27 cellular contexts compared by ENCODE assay signal in genomic region chr15:57824186-57824585, GRCh38.
"Had no signal": no experiment of that assay in that cellular context is flagged by ENCODE, and none has a peak within 500 bp of the region (broad histone marks: within the 10 kb centered on the region; RNA-seq: fewer than 3 reads in every experiment).

No MANE protein-coding gene starts in this region.

- H3K27ac Mint-ChIP-seq: activated CD4-positive, alpha-beta T cell treated with anti-CD3 and anti-CD28 coated beads, Interleukin-2, amount 10 ng/mL, durations not matched to agents 24 days and 14 days; activated naive CD8-positive, alpha-beta T cell treated with anti-CD3 and anti-CD28 coated beads, Interleukin-2, amount 10 ng/mL, durations not matched to agents 7 days and 5 days; T-helper 1 cell treated with Interleukin-12 subunit alpha and Interleukin-12 subunit beta and Interleukin-4 antibody, amounts not matched to agents 30 μg/mL and 1 μg/mL, for 36 hours had no signal

- H3K4me3 Mint-ChIP-seq: activated CD4-positive, alpha-beta T cell treated with anti-CD3 and anti-CD28 coated beads, Interleukin-2, amount 10 ng/mL, durations not matched to agents 24 days and 14 days; activated naive CD8-positive, alpha-beta T cell treated with anti-CD3 and anti-CD28 coated beads, Interleukin-2, amount 10 ng/mL, durations not matched to agents 7 days and 5 days; central memory CD8-positive, alpha-beta T cell; T-helper 1 cell treated with Interleukin-12 subunit alpha and Interleukin-12 subunit beta and Interleukin-4 antibody, amounts not matched to agents 30 μg/mL and 1 μg/mL, for 36 hours had no signal

- H3K9me3 Mint-ChIP-seq: activated CD4-positive, alpha-beta T cell treated with anti-CD3 and anti-CD28 coated beads, Interleukin-2, amount 10 ng/mL, durations not matched to agents 24 days and 14 days; activated naive CD8-positive, alpha-beta T cell treated with anti-CD3 and anti-CD28 coated beads, Interleukin-2, amount 10 ng/mL, durations not matched to agents 7 days and 5 days; central memory CD8-positive, alpha-beta T cell; T-helper 1 cell treated with Interleukin-12 subunit alpha and Interleukin-12 subunit beta and Interleukin-4 antibody, amounts not matched to agents 30 μg/mL and 1 μg/mL, for 36 hours had no signal

- H3K27me3 ChIP-seq: breast epithelium, Peyer's patch had no signal

- H3K4me3 ChIP-seq: breast epithelium, Peyer's patch, SJSA1 had no signal

- H3K27ac ChIP-seq: breast epithelium, Peyer's patch, RWPE1, SJSA1 had no signal

- H3K4me1 Mint-ChIP-seq: central memory CD8-positive, alpha-beta T cell had no signal

- H3K36me3 Mint-ChIP-seq: activated naive CD8-positive, alpha-beta T cell treated with anti-CD3 and anti-CD28 coated beads, Interleukin-2, amount 10 ng/mL, durations not matched to agents 7 days and 5 days had no signal

- H3K9me3 ChIP-seq: breast epithelium, Peyer's patch, SJSA1 had no signal

- ATAC-seq: activated CD4-positive, CD25-positive, alpha-beta regulatory T cell treated with anti-CD3 and anti-CD28 coated beads, Interleukin-2, amount 50 U/mL, for 24 hours; SK-N-SH treated with all-trans-retinoic acid at 6 μM for 48 hours had no signal

- DNase-seq: activated CD4-positive, alpha-beta T cell treated with anti-CD3 and anti-CD28 coated beads, Interleukin-2, amount 10 ng/mL, durations not matched to agents 24 days and 14 days; activated CD4-positive, alpha-beta T cell treated with anti-CD3 and anti-CD28 coated beads, Interleukin-2, amount 50 U/mL, for 48 hours; activated CD8-positive, alpha-beta memory T cell treated with anti-CD3 and anti-CD28 coated beads, Interleukin-2, amount 50 U/mL, for 48 hours; activated effector memory CD4-positive, alpha-beta T cell treated with anti-CD3 and anti-CD28 coated beads, Interleukin-2, amount 50 U/mL, for 16 hours; activated naive CD4-positive, alpha-beta T cell treated with Interleukin-2 at 50 U/mL for 16 hours; activated naive CD8-positive, alpha-beta T cell treated with anti-CD3 and anti-CD28 coated beads, Interleukin-2, amount 10 ng/mL, durations not matched to agents 7 days and 5 days; activated T-cell treated with anti-CD3 and anti-CD28 coated beads, Interleukin-2, amount 50 U/mL, for 1 hour; aorta; IMR-90; Kasumi-1; KBM-7; NCI-H1105 treated with DMSO at 0.1 percent for 48 hours; NCI-H1436 treated with DMSO at 0.1 percent for 48 hours; NCI-H187; NCI-H2081; NCI-H510A treated with DMSO at 0.1 percent for 48 hours; NCI-H69; Peyer's patch; SHP77; SW 1271 had no signal

- H3K4me1 ChIP-seq: breast epithelium, Peyer's patch, SJSA1 had no signal

- H3K36me3 ChIP-seq: breast epithelium, Peyer's patch, SJSA1 had no signal
